ENCODE assay signal across 9 cellular contexts in genomic region chr10:100988166-100988565, GRCh38. TPM values are rescaled to one million over a fixed set of nuclear protein-coding genes. Genes with fewer than 3 reads are reported as not detected.
DNase-seq lines count a peak whose midpoint lies in the region; ATAC-seq and TF ChIP-seq lines count a peak whose summit lies in the region.
"Had no signal": no experiment of that assay in that cellular context is flagged by ENCODE, and none has a peak within 500 bp of the region (broad histone marks: within the 10 kb centered on the region; RNA-seq: fewer than 3 reads in every experiment).

No MANE protein-coding gene starts in this region.

- H3K4me1 Mint-ChIP-seq in dendritic cell treated with granulocyte-macrophage colony-stimulating factor and Interleukin-4, amounts not matched to agents 40 ng/mL and 50 ng/mL, for 4 days (ENCODE audit: low read depth) = peaks cover 17% of the 10 kb centered on the region
- peaks cover 19 to 27% of the 10 kb centered on the region in 2 donors for H3K4me1 Mint-ChIP-seq in natural killer cell treated with Interleukin-12 subunit alpha and Interleukin-12 subunit beta and Interleukin-15 and Interleukin-18, amount 100 ng/mL, for 72 hours (ENCODE audit: low read depth in 2 of 2)

- intact Hi-C loops in dendritic cell treated with granulocyte-macrophage colony-stimulating factor and Interleukin-4, amounts not matched to agents 40 ng/mL and 50 ng/mL, for 4 days (cut with micrococcal nuclease) = no loop called here

- TF ChIP-seq CTCF in BJ (IDR thresholded peaks at IDR 0.05; ENCODE audit: insufficient read depth, low read depth, low read length) (no peak), LNCaP clone FGC (IDR thresholded peaks at IDR 0.05; ENCODE audit: control insufficient read depth, extremely low read depth, insufficient read depth) (no peak)

- H3K27ac Mint-ChIP-seq in dendritic cell treated with granulocyte-macrophage colony-stimulating factor and Interleukin-4, amounts not matched to agents 40 ng/mL and 50 ng/mL, for 4 days = no peak overlapping the region
- peak overlapping the region; percentile 83 to 87 for H3K27ac Mint-ChIP-seq in natural killer cell treated with Interleukin-12 subunit alpha and Interleukin-12 subunit beta and Interleukin-15 and Interleukin-18, amount 100 ng/mL, for 72 hours

- peaks cover 65% of the 10 kb centered on the region for H3K36me3 Mint-ChIP-seq in dendritic cell treated with granulocyte-macrophage colony-stimulating factor and Interleukin-4, amounts not matched to agents 40 ng/mL and 50 ng/mL, for 4 days (ENCODE audit: low read depth)
- peaks cover 19% of the 10 kb centered on the region for H3K36me3 Mint-ChIP-seq in natural killer cell treated with Interleukin-12 subunit alpha and Interleukin-12 subunit beta and Interleukin-15 and Interleukin-18, amount 100 ng/mL, for 72 hours

- H3K4me3 ChIP-seq in BJ (ENCODE audit: low read depth, low read length) (peak overlapping the region; percentile 95), LNCaP clone FGC (ENCODE audit: low read depth, low read length) (peak overlapping the region; percentile 88)

- H3K9me3 Mint-ChIP-seq in dendritic cell treated with granulocyte-macrophage colony-stimulating factor and Interleukin-4, amounts not matched to agents 40 ng/mL and 50 ng/mL, for 4 days = no peaks in the 10 kb centered on the region
- no peaks in the 10 kb centered on the region for H3K9me3 Mint-ChIP-seq in natural killer cell treated with Interleukin-12 subunit alpha and Interleukin-12 subunit beta and Interleukin-15 and Interleukin-18, amount 100 ng/mL, for 72 hours

- H3K4me3 Mint-ChIP-seq in dendritic cell treated with granulocyte-macrophage colony-stimulating factor and Interleukin-4, amounts not matched to agents 40 ng/mL and 50 ng/mL, for 4 days = peak overlapping the region; percentile 88
- peak overlapping the region; percentile 96 for H3K4me3 Mint-ChIP-seq in natural killer cell treated with Interleukin-12 subunit alpha and Interleukin-12 subunit beta and Interleukin-15 and Interleukin-18, amount 100 ng/mL, for 72 hours

- CTCF ChIA-PET in BJ (lab: Yijun Ruan, JAX) = interaction anchor here (1.8 to 21.8 kb wide), 3 partner anchors 10 to 29 kb away, joined by 15 to 479 read pairs (median 237); partner anchors contain the start of gene LZTS2

- no peak for ATAC-seq in natural killer cell treated with Interleukin-12 subunit alpha and Interleukin-12 subunit beta and Interleukin-15 and Interleukin-18, amount 100 ng/mL, for 72 hours
- ATAC-seq in GM19452 (IDR thresholded peaks at IDR 0.05; ENCODE audit: unreplicated experiment) (no peak), HG02610 (IDR thresholded peaks at IDR 0.05; ENCODE audit: unreplicated experiment) (no peak)

- POLR2A ChIA-PET in BJ (lab: Charles Lee) = no interaction called here

- H3K36me3 ChIP-seq in BJ (ENCODE audit: control insufficient read depth, insufficient read depth, low read length) = peaks cover 19% of the 10 kb centered on the region

- no peaks in the 10 kb centered on the region for H3K27me3 Mint-ChIP-seq in dendritic cell treated with granulocyte-macrophage colony-stimulating factor and Interleukin-4, amounts not matched to agents 40 ng/mL and 50 ng/mL, for 4 days
- no peaks in the 10 kb centered on the region for H3K27me3 Mint-ChIP-seq in natural killer cell treated with Interleukin-12 subunit alpha and Interleukin-12 subunit beta and Interleukin-15 and Interleukin-18, amount 100 ng/mL, for 72 hours

- H3K27me3 ChIP-seq in BJ (ENCODE audit: control insufficient read depth, insufficient read depth, low read length) = no peaks in the 10 kb centered on the region

- DNase-seq in BJ (ENCODE audit: low read depth) (no peak), LNCaP clone FGC (ENCODE audit: low read depth) (no peak), AG08396 (ENCODE audit: low spot score) (no peak), OCI-M2 (lab: John Stamatoyannopoulos, UW; ENCODE audit: unreplicated experiment) (no peak)
- no peak for DNase-seq in natural killer cell treated with Interleukin-12 subunit alpha and Interleukin-12 subunit beta and Interleukin-15 and Interleukin-18, amount 100 ng/mL, for 72 hours (ENCODE audit: low spot score)
- DNase-seq: activated CD8-positive, alpha-beta memory T cell treated with anti-CD3 and anti-CD28 coated beads, Interleukin-2, amount 50 U/mL, for 4 hours had no signal

RNA-seq across cellular contexts. Expression of gene TWNK, which starts 0.8 kb away (rescaled TPM):
- polyA plus RNA-seq in BJ (2011; rRNA removed) = 4.7 and 5.5 TPM in 2 replicates
- polyA minus RNA-seq in BJ (2011; rRNA and poly(A)+ RNA removed) = 4.6 and 5.9 TPM in 2 replicates
- total RNA-seq in natural killer cell treated with Interleukin-12 subunit alpha and Interleukin-12 subunit beta and Interleukin-15 and Interleukin-18, amount 100 ng/mL, for 72 hours = 10 to 100 TPM; 13.6 to 34.2 TPM

RNA-seq across cellular contexts. Expression of gene MRPL43, which starts 0.9 kb away (rescaled TPM):
- 77.3 and 123 TPM in 2 replicates for polyA plus RNA-seq in BJ (2011; rRNA removed)
- 18.6 and 22.8 TPM in 2 replicates for polyA minus RNA-seq in BJ (2011; rRNA and poly(A)+ RNA removed)
- 10 to 100 TPM; 52.3 to 60.7 TPM for total RNA-seq in natural killer cell treated with Interleukin-12 subunit alpha and Interleukin-12 subunit beta and Interleukin-15 and Interleukin-18, amount 100 ng/mL, for 72 hours

RNA-seq across cellular contexts. Expression of gene LZTS2, which starts 11.4 kb away (rescaled TPM):
- polyA plus RNA-seq in BJ (2011; rRNA removed) = 47.5 and 81.5 TPM in 2 replicates
- 50.0 and 80.8 TPM in 2 replicates for polyA minus RNA-seq in BJ (2011; rRNA and poly(A)+ RNA removed)
- total RNA-seq in natural killer cell treated with Interleukin-12 subunit alpha and Interleukin-12 subunit beta and Interleukin-15 and Interleukin-18, amount 100 ng/mL, for 72 hours = 1 to 10 TPM; 6.2 to 6.4 TPM

RNA-seq across cellular contexts. Expression of gene SEMA4G, which starts 18.9 kb away (rescaled TPM):
- 4.2 and 4.3 TPM in 2 replicates for polyA plus RNA-seq in BJ (2011; rRNA removed)
- polyA minus RNA-seq in BJ (2011; rRNA and poly(A)+ RNA removed) = 2.5 and 3.6 TPM in 2 replicates
- total RNA-seq in natural killer cell treated with Interleukin-12 subunit alpha and Interleukin-12 subunit beta and Interleukin-15 and Interleukin-18, amount 100 ng/mL, for 72 hours = under 1 TPM in 1 of 2 donors, not detected in 1; 0.19 TPM

RNA-seq across cellular contexts. Expression of gene PDZD7, which starts 42.8 kb away (rescaled TPM):
- 0.53 and 0.86 TPM in 2 replicates for polyA plus RNA-seq in BJ (2011; rRNA removed)
- 0.26 and 0.57 TPM in 2 replicates for polyA minus RNA-seq in BJ (2011; rRNA and poly(A)+ RNA removed)
- under 1 TPM; 0.17 to 0.62 TPM for total RNA-seq in natural killer cell treated with Interleukin-12 subunit alpha and Interleukin-12 subunit beta and Interleukin-15 and Interleukin-18, amount 100 ng/mL, for 72 hours
